ENCODE assay signal across 1 cellular context in genomic region chr10:77070892-77071595, GRCh38.
TF ChIP-seq lines count a peak whose summit lies in the region.

No MANE protein-coding gene starts in this region.

TF ChIP-seq in GM23338, 12 proteins besides CTCF, POLR2A, EP300 and RAD21 (continued from another document):
- TF ChIP-seq ETS1 (IDR thresholded peaks at IDR 0.05): no peak
- TF ChIP-seq POLR2AphosphoS5 (IDR thresholded peaks at IDR 0.05; ENCODE audit: low read depth): no peak
- TF ChIP-seq EZH2 (IDR thresholded peaks at IDR 0.05; ENCODE audit: low read depth, unreplicated experiment): no peak
- TF ChIP-seq NANOG (IDR thresholded peaks at IDR 0.05; ENCODE audit: borderline replicate concordance): no peak
- no peak for TF ChIP-seq STAT1 (IDR thresholded peaks at IDR 0.05; ENCODE audit: unreplicated experiment)
- no peak for TF ChIP-seq ZNF462 (CRISPR knock-in tag; IDR thresholded peaks at IDR 0.05)
